ENCODE assay signal across 8 cellular contexts in the genomic region with DNA sequence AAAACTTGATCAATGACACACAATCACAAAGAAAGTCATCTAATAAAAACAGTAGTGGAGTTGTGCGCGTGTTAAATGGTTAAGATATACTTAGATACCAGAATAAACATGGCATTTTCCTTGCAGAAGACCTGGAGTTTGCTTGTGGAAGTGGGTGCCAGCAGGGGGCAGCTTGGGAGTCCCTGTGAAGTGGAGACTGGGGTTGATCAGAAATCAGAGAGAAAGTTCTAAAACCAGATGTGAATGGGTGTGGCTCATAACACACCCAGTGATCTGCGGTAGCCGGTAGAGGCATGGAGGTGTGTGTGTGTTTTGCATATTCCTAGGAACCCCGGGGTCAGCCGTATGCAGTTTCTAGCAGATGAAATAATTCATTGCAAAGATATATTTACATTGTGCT.
A peak's percentile ranks its signal among the peaks of the same experiment; 100 is the strongest.
DNase-seq lines count a peak whose midpoint lies in the region; ATAC-seq and TF ChIP-seq lines count a peak whose summit lies in the region.

No MANE protein-coding gene starts in this region.

- H4K8ac ChIP-seq in IMR-90 (ENCODE audit: low read depth in 2 of 2, low read length in 2 of 2): no peak overlapping the region

- H2AK9ac ChIP-seq in IMR-90 (replicated peaks; ENCODE audit: low read depth, low read length, poor library complexity): no peak overlapping the region

- no TSS peak for BruUV-seq in IMR-90 (replicated peaks; lab: Mats Ljungman, UMichigan)

- no CpG with 5 or more reads among the region's 6 CpGs for WGBS in IMR-90 (ENCODE audit: extremely low coverage in 2 of 2, insufficient read length in 1 of 2), 2 experiments

- H4K20me1 ChIP-seq in IMR-90 (ENCODE audit: insufficient read depth, low read length): no peaks in the 10 kb centered on the region

- peak; percentile 62 for TF ChIP-seq RAD21 in IMR-90 (IDR thresholded peaks at IDR 0.05; ENCODE audit: low read length)

- H2BK5ac ChIP-seq in IMR-90 (ENCODE audit: low read depth, low read length, poor library complexity, severe bottlenecking): no peak overlapping the region

- TF ChIP-seq CTCF in 22Rv1 (IDR thresholded peaks at IDR 0.05) (peak; percentile 24), IMR-90 (conservative IDR thresholded peaks at IDR 0.05; ENCODE audit: low read depth, low read length) (peak; percentile 53), epithelial cell of proximal tubule (conservative IDR thresholded peaks at IDR 0.05; ENCODE audit: low read depth, low read length) (peak; percentile 63), retinal pigment epithelial cell (conservative IDR thresholded peaks at IDR 0.05; ENCODE audit: low read depth, low read length) (peak; percentile 50)

- dilution Hi-C loops in IMR-90 (cut with HindIII; ENCODE audit: low sequenced_read_pairs, unreplicated experiment): no loop called here

- no peak overlapping the region; the same call in 1 of the 2 replicates for H3K14ac ChIP-seq in IMR-90 (replicated peaks; ENCODE audit: low read depth, low read length)

- in situ Hi-C loops in IMR-90 (cut with MboI; ENCODE audit: low sequenced_read_pairs): loop anchor here (10.0 kb wide), 1 partner anchor 298 kb away; the partner anchor contains the start of gene TRIB2

- H2BK15ac ChIP-seq in IMR-90 (ENCODE audit: low read depth, low read length): 0 out of 3 replicates have a peak overlapping the region, but pooled peaks have one; percentile 7

- H3K36me3 ChIP-seq in IMR-90 (ENCODE audit: control insufficient read depth, insufficient read depth, low read length): no peaks in the 10 kb centered on the region

- ATAC-seq in IMR-90 (ENCODE audit: low read depth): peak; percentile 63
- ATAC-seq in HG02763 (IDR thresholded peaks at IDR 0.05; ENCODE audit: unreplicated experiment): no peak
- no peak for ATAC-seq in HG02571 (IDR thresholded peaks at IDR 0.05; ENCODE audit: unreplicated experiment)

- H2AK5ac ChIP-seq in IMR-90 (ENCODE audit: low read depth, low read length): no peak overlapping the region

- CTCF ChIA-PET in IMR-90 (lab: Yijun Ruan, JAX): interaction anchor here (1.4 kb wide), 1 partner anchor 586 kb away, joined by 3 read pairs; no protein-coding TSS in a partner anchor

- H3K9ac ChIP-seq in IMR-90 (ENCODE audit: low read depth, low read length): no peak overlapping the region

- no peak overlapping the region for H3K23ac ChIP-seq in IMR-90 (ENCODE audit: low read depth, low read length)

- peaks cover 8% of the 10 kb centered on the region for H3K4me1 ChIP-seq in IMR-90 (ENCODE audit: control insufficient read depth, insufficient read depth, low read length)

- H2BK120ac ChIP-seq in IMR-90 (ENCODE audit: low read depth, low read length): no peak overlapping the region

- no peak overlapping the region for H3K56ac ChIP-seq in IMR-90 (ENCODE audit: extremely low read depth, insufficient read depth, low read length)

- POLR2A ChIA-PET in IMR-90 (lab: Charles Lee; ENCODE audit: unreplicated experiment): no interaction called here

- H3K27ac ChIP-seq in 22Rv1: no peak overlapping the region
- H3K27ac ChIP-seq in IMR-90 (ENCODE audit: insufficient read depth, low read length): peak overlapping the region; percentile 20; the same call in 1 of the 2 replicates

- no peak overlapping the region for H2AFZ ChIP-seq in IMR-90 (replicated peaks; ENCODE audit: low read length, poor library complexity)

- DNase-seq in IMR-90: peak; percentile 48
- peak; percentile 67 to 68 for DNase-seq in activated CD4-positive, alpha-beta T cell treated with anti-CD3 and anti-CD28 coated beads, Interleukin-2, amount 50 U/mL, for 4 hours
- no peak for DNase-seq in epithelial cell of proximal tubule (ENCODE audit: low read depth)
- no peak for DNase-seq in retinal pigment epithelial cell (ENCODE audit: low read depth)
- DNase-seq in Ammon's horn (ENCODE audit: low spot score): no peak

- intact Hi-C loops in IMR-90 (cut with micrococcal nuclease): loop anchor here (1.0 to 10.0 kb wide), 4 partner anchors 301 to 592 kb away; no protein-coding TSS in a partner anchor

- no peak overlapping the region for H4K91ac ChIP-seq in IMR-90 (ENCODE audit: insufficient read depth, low read depth, low read length)

- H3K79me1 ChIP-seq in IMR-90 (ENCODE audit: low read depth in 1 of 2, low read length in 2 of 2): no peaks in the 10 kb centered on the region

- H3K4me3 ChIP-seq in IMR-90 (ENCODE audit: insufficient read depth, low read depth, low read length): no peak overlapping the region
- H3K4me3 ChIP-seq in epithelial cell of proximal tubule (ENCODE audit: low read depth, low read length): no peak overlapping the region
- no peak overlapping the region for H3K4me3 ChIP-seq in retinal pigment epithelial cell (ENCODE audit: low read length)

- no peak overlapping the region for H3K18ac ChIP-seq in IMR-90 (ENCODE audit: low read depth, low read length)

- no peak overlapping the region for H3K4ac ChIP-seq in IMR-90 (ENCODE audit: low read depth, low read length)

- peaks cover 5% of the 10 kb centered on the region for H3K9me1 ChIP-seq in IMR-90 (ENCODE audit: insufficient read depth, low read length)

- H3K27me3 ChIP-seq in IMR-90 (ENCODE audit: control insufficient read depth, insufficient read depth, low read length): no peaks in the 10 kb centered on the region

- no peaks in the 10 kb centered on the region; the same call in none of the 2 replicates for H3K9me3 ChIP-seq in IMR-90 (ENCODE audit: control insufficient read depth, insufficient read depth, low read length)

- H2BK20ac ChIP-seq in IMR-90 (ENCODE audit: low read depth, low read length): no peak overlapping the region

- no peak overlapping the region for H3K4me2 ChIP-seq in IMR-90 (ENCODE audit: low read depth, low read length)

- H4K5ac ChIP-seq in IMR-90 (ENCODE audit: low read depth, low read length): no peak overlapping the region

- no peak for TF ChIP-seq POLR2A in IMR-90 (IDR thresholded peaks at IDR 0.05; ENCODE audit: low read depth, low read length)

TF ChIP-seq in IMR-90, 13 proteins besides CTCF, POLR2A, EP300 and RAD21:
- peak; percentile 65 for TF ChIP-seq SMC3 (IDR thresholded peaks at IDR 0.05; ENCODE audit: low read depth, low read length)
- TF ChIP-seq, protein P1, sequence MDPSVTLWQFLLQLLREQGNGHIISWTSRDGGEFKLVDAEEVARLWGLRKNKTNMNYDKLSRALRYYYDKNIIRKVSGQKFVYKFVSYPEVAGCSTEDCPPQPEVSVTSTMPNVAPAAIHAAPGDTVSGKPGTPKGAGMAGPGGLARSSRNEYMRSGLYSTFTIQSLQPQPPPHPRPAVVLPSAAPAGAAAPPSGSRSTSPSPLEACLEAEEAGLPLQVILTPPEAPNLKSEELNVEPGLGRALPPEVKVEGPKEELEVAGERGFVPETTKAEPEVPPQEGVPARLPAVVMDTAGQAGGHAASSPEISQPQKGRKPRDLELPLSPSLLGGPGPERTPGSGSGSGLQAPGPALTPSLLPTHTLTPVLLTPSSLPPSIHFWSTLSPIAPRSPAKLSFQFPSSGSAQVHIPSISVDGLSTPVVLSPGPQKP (IDR thresholded peaks at IDR 0.05; ENCODE audit: borderline replicate concordance, low read depth, low read length): no peak

Comparison
In these comparisons a context has a peak if more than half of its experiments do, and no peak if none do; other contexts are left out.
1. DNase-seq: peak in IMR-90 (single experiment) and activated CD4-positive, alpha-beta T cell treated with anti-CD3 and anti-CD28 coated beads, Interleukin-2, amount 50 U/mL, for 4 hours (2 of 2); none in epithelial cell of proximal tubule (single experiment), retinal pigment epithelial cell (single experiment) and Ammon's horn (single experiment).
2. Peak in every context shown above with its lines, with median percentiles within 50 percentile points of each other: CTCF ChIP-seq.